In the genomic region with DNA sequence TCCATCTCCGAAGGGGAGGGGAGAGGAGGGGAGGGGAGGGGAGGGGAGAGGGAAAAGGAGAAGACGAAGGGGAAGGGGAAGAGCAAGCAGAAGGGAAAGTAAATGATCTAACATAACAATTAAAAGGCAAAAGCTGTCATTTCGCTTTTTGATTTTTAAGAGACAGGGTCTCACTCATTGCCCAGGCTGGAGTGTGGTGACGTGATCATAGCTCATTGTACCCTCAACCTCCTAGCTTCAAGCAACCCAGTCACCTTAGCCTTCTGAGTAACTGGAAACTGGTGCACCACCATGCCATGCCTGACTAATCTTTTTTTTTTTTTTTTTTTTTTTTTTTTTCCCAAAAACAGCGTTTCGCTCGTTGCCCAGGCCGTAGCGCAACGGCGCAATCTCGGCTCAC, we compare ENCODE assay signal across 15 cellular contexts.
"Had no signal": no experiment of that assay in that cellular context is flagged by ENCODE, and none has a peak within 500 bp of the region (broad histone marks: within the 10 kb centered on the region; RNA-seq: fewer than 3 reads in every experiment).

No MANE protein-coding gene starts in this region.

- H3K9me3 Mint-ChIP-seq: activated naive CD4-positive, alpha-beta T cell treated with anti-CD3 and anti-CD28 coated beads for 36 hours; activated T-helper 1 cell treated with anti-CD3 and anti-CD28 coated beads, Interleukin-12 subunit alpha, Interleukin-12 subunit beta, Interleukin-2, Interleukin-4 antibody, amounts not matched to agents 30 ng/mL and 10 ng/mL and 1 ng/mL, durations not matched to agents 14 hours and 24 hours and 36 hours; mesothelial cell of epicardium had no signal

- H3K27ac ChIP-seq: cardiac muscle cell, esophagus muscularis mucosa, neural progenitor cell, ovary, tibial nerve had no signal

- H3K4me1 ChIP-seq: neural progenitor cell had no signal

- H3K4me3 ChIP-seq: cardiac muscle cell, esophagus muscularis mucosa, neural progenitor cell, ovary, tibial nerve had no signal

- ATAC-seq: activated CD8-positive, alpha-beta T cell treated with anti-CD3 and anti-CD28 coated beads, Interleukin-2, amount 10 ng/mL, durations not matched to agents 7 days and 5 days had no signal

- H3K27me3 ChIP-seq: cardiac muscle cell, esophagus muscularis mucosa, neural progenitor cell, ovary, tibial nerve had no signal

- H3K36me3 ChIP-seq: cardiac muscle cell, esophagus muscularis mucosa, neural progenitor cell, ovary had no signal

- DNase-seq: activated CD4-positive, alpha-beta T cell treated with anti-CD3 and anti-CD28 coated beads for 4 hours; activated CD8-positive, alpha-beta memory T cell treated with anti-CD3 and anti-CD28 coated beads, Interleukin-2, amount 50 U/mL, for 48 hours; activated CD8-positive, alpha-beta T cell treated with anti-CD3 and anti-CD28 coated beads, Interleukin-2, amount 10 ng/mL, durations not matched to agents 7 days and 5 days; activated naive CD4-positive, alpha-beta T cell treated with anti-CD3 and anti-CD28 coated beads for 36 hours; hypothalamus; ovary; stimulated activated CD4-positive, alpha-beta T cell treated with anti-CD3 and anti-CD28 coated beads, Interleukin-12 subunit alpha, Interleukin-12 subunit beta, amount 100 ng/mL, for 4 hours; stimulated activated CD4-positive, alpha-beta T cell treated with anti-CD3 and anti-CD28 coated beads, Interleukin-2, amount 100 ng/mL, for 48 hours; stimulated activated CD8-positive, alpha-beta memory T cell treated with anti-CD3 and anti-CD28 coated beads, Interleukin-4, amount 100 ng/mL, for 48 hours had no signal

- H3K9me3 ChIP-seq: esophagus muscularis mucosa, ovary, tibial nerve had no signal

- H3K4me2 ChIP-seq: neural progenitor cell had no signal

- H2AFZ ChIP-seq: neural progenitor cell had no signal

- H3K4me3 Mint-ChIP-seq: activated CD8-positive, alpha-beta T cell treated with anti-CD3 and anti-CD28 coated beads, Interleukin-2, amount 10 ng/mL, durations not matched to agents 7 days and 5 days; activated naive CD4-positive, alpha-beta T cell treated with anti-CD3 and anti-CD28 coated beads for 36 hours; activated T-helper 1 cell treated with anti-CD3 and anti-CD28 coated beads, Interleukin-12 subunit alpha, Interleukin-12 subunit beta, Interleukin-2, Interleukin-4 antibody, amounts not matched to agents 30 ng/mL and 10 ng/mL and 1 ng/mL, durations not matched to agents 14 hours and 24 hours and 36 hours; mesothelial cell of epicardium; neural progenitor cell had no signal

- H3K27ac Mint-ChIP-seq: activated CD8-positive, alpha-beta T cell treated with anti-CD3 and anti-CD28 coated beads, Interleukin-2, amount 10 ng/mL, durations not matched to agents 7 days and 5 days; activated naive CD4-positive, alpha-beta T cell treated with anti-CD3 and anti-CD28 coated beads for 36 hours; activated T-helper 1 cell treated with anti-CD3 and anti-CD28 coated beads, Interleukin-12 subunit alpha, Interleukin-12 subunit beta, Interleukin-2, Interleukin-4 antibody, amounts not matched to agents 30 ng/mL and 10 ng/mL and 1 ng/mL, durations not matched to agents 14 hours and 24 hours and 36 hours; neural progenitor cell had no signal

- H3K9ac ChIP-seq: neural progenitor cell had no signal
